25 cellular contexts compared by ENCODE assay signal in the genomic region with DNA sequence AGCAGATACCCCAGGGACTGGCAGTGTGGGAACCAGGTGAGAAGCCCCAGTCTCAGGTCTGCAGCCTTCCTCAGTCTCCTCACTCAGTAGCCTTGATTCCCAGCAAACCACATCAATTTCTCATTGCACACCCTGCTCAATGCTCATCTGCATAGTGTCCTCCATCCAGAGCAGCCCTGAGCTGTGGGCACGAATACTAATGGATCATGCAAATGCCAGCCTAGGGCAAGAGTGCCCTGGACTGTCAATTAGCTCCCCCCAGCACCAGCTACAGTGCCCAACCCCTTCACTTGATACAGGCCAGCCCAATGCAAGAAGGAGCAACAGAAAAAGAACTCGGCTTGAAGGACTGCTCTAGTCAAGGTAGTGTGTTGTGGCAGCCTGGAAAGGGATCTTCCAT. TPM values are rescaled to one million over a fixed set of nuclear protein-coding genes. Genes with fewer than 3 reads are reported as not detected.
"Had no signal": no experiment of that assay in that cellular context is flagged by ENCODE, and none has a peak within 500 bp of the region (broad histone marks: within the 10 kb centered on the region; RNA-seq: fewer than 3 reads in every experiment).

No MANE protein-coding gene starts in this region.

- H3K9me3 Mint-ChIP-seq: dendritic cell treated with granulocyte-macrophage colony-stimulating factor and Interleukin-4, amounts not matched to agents 40 ng/mL and 50 ng/mL, for 4 days; effector memory CD8-positive, alpha-beta T cell; endodermal cell had no signal

- H3K27me3 ChIP-seq: colonic mucosa, gastrocnemius medialis, heart right ventricle had no signal

- DNase-seq: colonic mucosa; cortex of kidney; effector CD8-positive, alpha-beta T cell; effector memory CD8-positive, alpha-beta T cell; endodermal cell; erythroblast; esophagus squamous epithelium; foreskin fibroblast; foreskin melanocyte; gastrocnemius medialis; glutamatergic neuron; heart right ventricle; hippocampal formation; left cardiac atrium; left lung; left ventricle myocardium superior; lower lobe of right lung; mesendoderm; midbrain had no signal

- H3K4me3 Mint-ChIP-seq: dendritic cell treated with granulocyte-macrophage colony-stimulating factor and Interleukin-4, amounts not matched to agents 40 ng/mL and 50 ng/mL, for 4 days; effector memory CD8-positive, alpha-beta T cell; endodermal cell had no signal

- H3K4me3 ChIP-seq: colonic mucosa, esophagus squamous epithelium, gastrocnemius medialis, heart right ventricle, left lung, lower lobe of right lung had no signal

- H3K27ac Mint-ChIP-seq: dendritic cell treated with granulocyte-macrophage colony-stimulating factor and Interleukin-4, amounts not matched to agents 40 ng/mL and 50 ng/mL, for 4 days; effector memory CD8-positive, alpha-beta T cell; endodermal cell had no signal

- H3K4me1 ChIP-seq: colonic mucosa had no signal

- H3K36me3 ChIP-seq: colonic mucosa, esophagus squamous epithelium, gastrocnemius medialis, heart right ventricle, left lung, lower lobe of right lung had no signal

- H3K27ac ChIP-seq: colonic mucosa, epithelial cell of prostate, esophagus squamous epithelium, gastrocnemius medialis, heart right ventricle, left lung, lower lobe of right lung had no signal

- H3K9me3 ChIP-seq: colonic mucosa, esophagus squamous epithelium, gastrocnemius medialis, heart right ventricle, left lung, lower lobe of right lung had no signal

RNA-seq across cellular contexts. Expression of a gene that starts 9.8 kb away (rescaled TPM):
- total RNA-seq: endodermal cell, esophagus mucosa, esophagus squamous epithelium, gastrocnemius medialis, left cardiac atrium, lower leg skin, mononuclear cell had no signal
- polyA plus RNA-seq: keratinocyte had no signal
